Comparison of ENCODE assay signal across 9 cellular contexts in genomic region chr12:64621257-64621942, GRCh38. TPM values are rescaled to one million over a fixed set of nuclear protein-coding genes. Genes with fewer than 3 reads are reported as not detected.
A peak's percentile ranks its signal among the peaks of the same experiment; 100 is the strongest.
DNase-seq lines count a peak whose midpoint lies in the region; ATAC-seq and TF ChIP-seq lines count a peak whose summit lies in the region.
"Had no signal": no experiment of that assay in that cellular context is flagged by ENCODE, and none has a peak within 500 bp of the region (broad histone marks: within the 10 kb centered on the region; RNA-seq: fewer than 3 reads in every experiment).

No MANE protein-coding gene starts in this region.

- H3K27me3 ChIP-seq in fibroblast of lung (ENCODE audit: control insufficient read depth, insufficient read depth, low read length) (no peaks in the 10 kb centered on the region), BE2C (no peaks in the 10 kb centered on the region)

- H3K36me3 ChIP-seq in fibroblast of lung (ENCODE audit: control insufficient read depth, insufficient read depth, low read length), result no peaks in the 10 kb centered on the region
- no peaks in the 10 kb centered on the region for H3K36me3 ChIP-seq in BE2C

- H3K36me3 Mint-ChIP-seq in activated T-helper 1 cell treated with anti-CD3 and anti-CD28 coated beads, Interleukin-12 subunit alpha, Interleukin-12 subunit beta, Interleukin-2, Interleukin-4 antibody, amounts not matched to agents 30 ng/mL and 10 ng/mL and 1 ng/mL, durations not matched to agents 14 hours and 24 hours and 36 hours (ENCODE audit: low read depth), result peaks cover 4% of the 10 kb centered on the region

- H3K4me3 ChIP-seq in fibroblast of lung (replicated peaks in 1 of 4; ENCODE audit: control extremely low read depth in 1 of 4, insufficient read depth in 1 of 4, low read depth in 3 of 4, low read length in 4 of 4) (no peak overlapping the region), BE2C (ENCODE audit: low read depth, low read length) (no peak overlapping the region)

- peak; percentile 72 for ATAC-seq in GM21528 (IDR thresholded peaks at IDR 0.05; ENCODE audit: low FRiP score, unreplicated experiment)

- DNase-seq in GM10266 (ENCODE audit: extremely low spot score) (peak; percentile 58), HS-5 (ENCODE audit: low read depth) (peak; percentile 31), fibroblast of lung (ENCODE audit: low read depth in 2 of 2) (peak; percentile 58 to 79), BE2C (no peak), kidney glomerular epithelial cell (lab: John Stamatoyannopoulos, UW) (no peak), substantia nigra (lab: John Stamatoyannopoulos, UW) (no peak)
- DNase-seq in activated T-helper 1 cell treated with anti-CD3 and anti-CD28 coated beads, Interleukin-12 subunit alpha, Interleukin-12 subunit beta, Interleukin-2, Interleukin-4 antibody, amounts not matched to agents 30 ng/mL and 10 ng/mL and 1 ng/mL, durations not matched to agents 14 hours and 24 hours and 36 hours (ENCODE audit: low spot score), result no peak

- H3K27ac ChIP-seq in fibroblast of lung (ENCODE audit: insufficient read depth, low read length) (peak overlapping the region; percentile 67), substantia nigra (ENCODE audit: low read depth, low read length, poor library complexity, severe bottlenecking) (no peak overlapping the region)
- H3K27ac ChIP-seq: KMS-11 had no signal

- H3K4me3 Mint-ChIP-seq in activated T-helper 1 cell treated with anti-CD3 and anti-CD28 coated beads, Interleukin-12 subunit alpha, Interleukin-12 subunit beta, Interleukin-2, Interleukin-4 antibody, amounts not matched to agents 30 ng/mL and 10 ng/mL and 1 ng/mL, durations not matched to agents 14 hours and 24 hours and 36 hours, result no peak overlapping the region

- peaks cover 41% of the 10 kb centered on the region for H3K4me1 Mint-ChIP-seq in activated T-helper 1 cell treated with anti-CD3 and anti-CD28 coated beads, Interleukin-12 subunit alpha, Interleukin-12 subunit beta, Interleukin-2, Interleukin-4 antibody, amounts not matched to agents 30 ng/mL and 10 ng/mL and 1 ng/mL, durations not matched to agents 14 hours and 24 hours and 36 hours (ENCODE audit: low read depth)

- no peak overlapping the region for H3K27ac Mint-ChIP-seq in activated T-helper 1 cell treated with anti-CD3 and anti-CD28 coated beads, Interleukin-12 subunit alpha, Interleukin-12 subunit beta, Interleukin-2, Interleukin-4 antibody, amounts not matched to agents 30 ng/mL and 10 ng/mL and 1 ng/mL, durations not matched to agents 14 hours and 24 hours and 36 hours

- H3K9me3 ChIP-seq in fibroblast of lung (ENCODE audit: control insufficient read depth, insufficient read depth, low read depth, low read length), result no peaks in the 10 kb centered on the region
- H3K9me3 ChIP-seq in BE2C, result no peaks in the 10 kb centered on the region

- TF ChIP-seq CTCF in GM10266 (IDR thresholded peaks at IDR 0.05; ENCODE audit: control insufficient read depth, insufficient read depth, low read depth, missing control alignments) (no peak), fibroblast of lung (conservative IDR thresholded peaks at IDR 0.05 in 1 of 2, IDR thresholded peaks at IDR 0.05 in 1 of 2; ENCODE audit: low read depth in 1 of 2, low read length in 2 of 2) (no peak), BE2C (IDR thresholded peaks at IDR 0.05; ENCODE audit: low read depth, low read length) (no peak)

- no peak overlapping the region for H3K4me2 ChIP-seq in fibroblast of lung (ENCODE audit: extremely low read depth, insufficient read depth, low read length)
- H3K4me2 ChIP-seq: KMS-11 had no signal

- peaks cover 64% of the 10 kb centered on the region for H3K79me2 ChIP-seq in fibroblast of lung (ENCODE audit: control insufficient read depth, insufficient read depth, low read length)

- H3K4me1 ChIP-seq in fibroblast of lung (ENCODE audit: control insufficient read depth, extremely low read depth, insufficient read depth, low read length) (peaks cover 15% of the 10 kb centered on the region), BE2C (no peaks in the 10 kb centered on the region; the same call in 1 of the 2 replicates)

- no peaks in the 10 kb centered on the region for H3K9me3 Mint-ChIP-seq in activated T-helper 1 cell treated with anti-CD3 and anti-CD28 coated beads, Interleukin-12 subunit alpha, Interleukin-12 subunit beta, Interleukin-2, Interleukin-4 antibody, amounts not matched to agents 30 ng/mL and 10 ng/mL and 1 ng/mL, durations not matched to agents 14 hours and 24 hours and 36 hours

- intact Hi-C loops in activated T-helper 1 cell treated with anti-CD3 and anti-CD28 coated beads, Interleukin-12 subunit alpha, Interleukin-12 subunit beta, Interleukin-2, Interleukin-4 antibody, amounts not matched to agents 30 ng/mL and 10 ng/mL and 1 ng/mL, durations not matched to agents 14 hours and 24 hours and 36 hours (cut with micrococcal nuclease), result no loop called here

- H4K20me1 ChIP-seq in fibroblast of lung (ENCODE audit: control insufficient read depth, extremely low read depth, insufficient read depth, low read length), result no peaks in the 10 kb centered on the region

- H3K27me3 Mint-ChIP-seq in activated T-helper 1 cell treated with anti-CD3 and anti-CD28 coated beads, Interleukin-12 subunit alpha, Interleukin-12 subunit beta, Interleukin-2, Interleukin-4 antibody, amounts not matched to agents 30 ng/mL and 10 ng/mL and 1 ng/mL, durations not matched to agents 14 hours and 24 hours and 36 hours (ENCODE audit: insufficient read depth), result no peaks in the 10 kb centered on the region

- no peak overlapping the region for H2AFZ ChIP-seq in fibroblast of lung (ENCODE audit: low read length)

- no peak overlapping the region for H3K9ac ChIP-seq in fibroblast of lung (ENCODE audit: insufficient read depth, low read length)
- H3K9ac ChIP-seq: KMS-11 had no signal

RNA-seq across cellular contexts. Expression of gene RASSF3, which starts 11.1 kb away (rescaled TPM):
- total RNA-seq in fibroblast of lung, result 37.7 and 40.3 TPM in 2 replicates
- polyA plus RNA-seq in fibroblast of lung, result 36.3 and 45.9 TPM in 2 replicates
- 24.9 and 34.8 TPM in 2 replicates for polyA plus RNA-seq in fibroblast of lung (2012)
- 51.8 and 95.3 TPM in 2 replicates for polyA minus RNA-seq in fibroblast of lung (ENCODE audit: low replicate concordance)
- polyA plus RNA-seq in BE2C (2012; ENCODE audit: insufficient read depth, insufficient read length, low read depth), result 38.4 TPM
- total RNA-seq in activated T-helper 1 cell treated with anti-CD3 and anti-CD28 coated beads, Interleukin-12 subunit alpha, Interleukin-12 subunit beta, Interleukin-2, Interleukin-4 antibody, amounts not matched to agents 30 ng/mL and 10 ng/mL and 1 ng/mL, durations not matched to agents 14 hours and 24 hours and 36 hours, result 37.1 and 38.3 TPM in 2 replicates

Comparison
In these comparisons a context has a peak if more than half of its experiments do, and no peak if none do; other contexts are left out.
1. DNase-seq: peak in GM10266 (single experiment), HS-5 (single experiment) and fibroblast of lung (2 of 2); none in BE2C (single experiment), kidney glomerular epithelial cell (single experiment), activated T-helper 1 cell treated with anti-CD3 and anti-CD28 coated beads, Interleukin-12 subunit alpha, Interleukin-12 subunit beta, Interleukin-2, Interleukin-4 antibody, amounts not matched to agents 30 ng/mL and 10 ng/mL and 1 ng/mL, durations not matched to agents 14 hours and 24 hours and 36 hours (single experiment) and substantia nigra (0 of 49).